Comparison of ENCODE assay signal across 16 cellular contexts in genomic region chr2:171365778-171366177, GRCh38.
DNase-seq lines count a peak whose midpoint lies in the region; ATAC-seq, FAIRE-seq and TF ChIP-seq lines count a peak whose summit lies in the region.
"Had no signal": no experiment of that assay in that cellular context is flagged by ENCODE, and none has a peak within 500 bp of the region (broad histone marks: within the 10 kb centered on the region; RNA-seq: fewer than 3 reads in every experiment).

No MANE protein-coding gene starts in this region.

- no peak overlapping the region for H4K91ac ChIP-seq in H9 (ENCODE audit: insufficient read length, low read depth, low read length)

- no peak for FAIRE-seq in K562 (lab: Jason Lieb, UNC)

- H4K8ac ChIP-seq in H9 (replicated peaks; ENCODE audit: insufficient read length, low read depth, low read length) = no peak overlapping the region

- WGBS in K562 (ENCODE audit: insufficient coverage, low coverage, missing lambda C conversion rate) = 73% methylated on average over 1 of the region's 1 CpG
- 52 to 100% methylated on average over 1 of the region's 1 CpG for WGBS in sigmoid colon, 2 donors
- no CpG with 5 or more reads among the region's 1 CpG for WGBS in H9 (ENCODE audit: extremely low coverage, insufficient read length, low lambda C conversion rate)

- H3K9ac ChIP-seq in K562 (ENCODE audit: insufficient read depth in 1 of 2, low read depth in 2 of 2, low read length in 2 of 2) = no peak overlapping the region
- no peak overlapping the region for H3K9ac ChIP-seq in H9 (ENCODE audit: extremely low read depth, insufficient read length, low read length)

- H3K79me1 ChIP-seq in H9 (ENCODE audit: insufficient read depth, low read depth, low read length, poor library complexity, severe bottlenecking) = no peaks in the 10 kb centered on the region

- no peaks in the 10 kb centered on the region for H3K27me3 Mint-ChIP-seq in MCF 10A (ENCODE audit: insufficient read depth, unreplicated experiment)
- no peaks in the 10 kb centered on the region for H3K27me3 Mint-ChIP-seq in H9 (ENCODE audit: low read depth)

- no peak overlapping the region for H3K4ac ChIP-seq in H9 (ENCODE audit: low read depth, low read length)

- H3K9me1 ChIP-seq in K562 (ENCODE audit: control insufficient read depth, insufficient read depth, low read length) = no peaks in the 10 kb centered on the region

- H3K27me3 ChIP-seq in breast epithelium (no peaks in the 10 kb centered on the region), K562 (ENCODE audit: control insufficient read depth in 2 of 2, insufficient read depth in 2 of 2, low read length in 2 of 2) (no peaks in the 10 kb centered on the region), foreskin keratinocyte (no peaks in the 10 kb centered on the region), sigmoid colon (no peaks in the 10 kb centered on the region), H9 (ENCODE audit: insufficient read depth, low read length) (no peaks in the 10 kb centered on the region)

- TF ChIP-seq POLR2A in breast epithelium (IDR thresholded peaks at IDR 0.05) = no peak
- no peak for TF ChIP-seq POLR2A in K562 (conservative IDR thresholded peaks at IDR 0.05)
- no peak for TF ChIP-seq POLR2A in sigmoid colon (IDR thresholded peaks at IDR 0.05)

- H2AFZ ChIP-seq in K562 (ENCODE audit: low read depth, low read length) = no peak overlapping the region
- H2AFZ ChIP-seq in H9 (ENCODE audit: low read length) = no peak overlapping the region

- H3K9me3 ChIP-seq in breast epithelium = peaks cover 0 to 8% of the 10 kb centered on the region in 2 donors
- no peaks in the 10 kb centered on the region for H3K9me3 ChIP-seq in K562 (replicated peaks; ENCODE audit: control insufficient read depth, insufficient read depth, low read depth, low read length)
- H3K9me3 ChIP-seq in sigmoid colon = peaks cover 0 to 4% (median 2%) of the 10 kb centered on the region in 4 donors
- H3K9me3 ChIP-seq in H9 (ENCODE audit: control insufficient read depth, low read depth, low read length) = no peaks in the 10 kb centered on the region

- in situ Hi-C loops in K562 (cut with MboI) = no loop called here

- no peak overlapping the region for H4K5ac ChIP-seq in H9 (ENCODE audit: insufficient read length, low read depth, low read length)

- H3K27ac Mint-ChIP-seq in MCF 10A (ENCODE audit: low read depth, unreplicated experiment) = peak overlapping the region; percentile 58
- H3K27ac Mint-ChIP-seq in H9 = peak overlapping the region in 1 of 3 experiments; percentile 3; a peak in 1 of 7 replicates
- H3K27ac Mint-ChIP-seq: CD14-positive monocyte; CD8-positive, alpha-beta T cell; HFFc6 had no signal

- H3K4me1 ChIP-seq in breast epithelium (no peaks in the 10 kb centered on the region), K562 (replicated peaks in 1 of 2; ENCODE audit: control insufficient read depth in 2 of 2, insufficient read depth in 2 of 2, low read length in 2 of 2) (no peaks in the 10 kb centered on the region), foreskin keratinocyte (peaks cover 10% of the 10 kb centered on the region), sigmoid colon (no peaks in the 10 kb centered on the region), H9 (ENCODE audit: insufficient read depth, low read length) (no peaks in the 10 kb centered on the region)

- H4K20me1 ChIP-seq in K562 (replicated peaks; ENCODE audit: control insufficient read depth, insufficient read depth, low read length) (no peaks in the 10 kb centered on the region), H9 (ENCODE audit: control insufficient read depth, insufficient read depth, insufficient read length) (no peaks in the 10 kb centered on the region)

- H2BK120ac ChIP-seq in H9 (ENCODE audit: low read depth, low read length, poor library complexity, severe bottlenecking) = no peak overlapping the region

- no peak for TF ChIP-seq CTCF in MCF 10A (IDR thresholded peaks at IDR 0.05; ENCODE audit: unreplicated experiment)
- TF ChIP-seq CTCF in breast epithelium (IDR thresholded peaks at IDR 0.05) = no peak
- no peak for TF ChIP-seq CTCF in K562 (IDR thresholded peaks at IDR 0.05 in 2 of 3, conservative IDR thresholded peaks at IDR 0.05 in 1 of 3; ENCODE audit: insufficient read depth in 2 of 3, low read depth in 1 of 3, low read length in 3 of 3)
- TF ChIP-seq CTCF in foreskin keratinocyte (conservative IDR thresholded peaks at IDR 0.05) = no peak
- no peak for TF ChIP-seq CTCF in sigmoid colon (IDR thresholded peaks at IDR 0.05)
- no peak for TF ChIP-seq CTCF in H9 (conservative IDR thresholded peaks at IDR 0.05)

- TF ChIP-seq EP300 in K562 (IDR thresholded peaks at IDR 0.05; ENCODE audit: low read length) (no peak), sigmoid colon (IDR thresholded peaks at IDR 0.05) (no peak)

- H3K4me1 Mint-ChIP-seq in MCF 10A (ENCODE audit: insufficient read depth, unreplicated experiment) = peaks cover 11% of the 10 kb centered on the region
- peaks cover 7 to 15% of the 10 kb centered on the region in 2 experiments for H3K4me1 Mint-ChIP-seq in H9
- H3K4me1 Mint-ChIP-seq: CD14-positive monocyte had no signal

- H3T11ph ChIP-seq in H9 (ENCODE audit: low read length) = no peak overlapping the region

- H3K27ac ChIP-seq in breast epithelium (no peak overlapping the region), K562 (ENCODE audit: extremely low read depth, low read depth, low read length) (no peak overlapping the region), foreskin keratinocyte (peak overlapping the region; percentile 83), sigmoid colon (no peak overlapping the region), H9 (ENCODE audit: insufficient read length, low read depth, low read length) (no peak overlapping the region)
- H3K27ac ChIP-seq: 22Rv1 had no signal

- H3K23ac ChIP-seq in H9 (ENCODE audit: insufficient read length, low read depth, low read length) = no peak overlapping the region

- H3K4me2 ChIP-seq in K562 (ENCODE audit: insufficient read depth, low read length) (no peak overlapping the region), H9 (ENCODE audit: insufficient read depth, insufficient read length, low read length) (no peak overlapping the region)

- H3K56ac ChIP-seq in H9 (ENCODE audit: insufficient read length, low read depth, low read length) = no peak overlapping the region

- H3K36me3 ChIP-seq in breast epithelium = no peaks in the 10 kb centered on the region
- H3K36me3 ChIP-seq in K562 (ENCODE audit: control insufficient read depth, insufficient read depth, low read length) = no peaks in the 10 kb centered on the region
- H3K36me3 ChIP-seq in sigmoid colon = no peaks in the 10 kb centered on the region

- TF ChIP-seq RAD21 in K562 (CRISPR knock-in tag; conservative IDR thresholded peaks at IDR 0.05 in 1 of 2, IDR thresholded peaks at IDR 0.05 in 1 of 2) = no peak

- intact Hi-C loops in MCF 10A (cut with micrococcal nuclease) (loop anchor here (5.0 kb wide), 1 partner anchor 52 kb away; no protein-coding TSS in a partner anchor), breast epithelium (cut with DNase I; ENCODE audit: low total_unique reads) (no loop called here), K562 (cut with micrococcal nuclease) (no loop called here), sigmoid colon (cut with DNase I) (no loop called here)

- POLR2A ChIA-PET in MCF 10A (lab: Yijun Ruan, JAX) = interaction anchor here (0.6 to 2.1 kb wide), 4 partner anchors 10 to 293 kb away, joined by 3 to 7 read pairs (median 4); no protein-coding TSS in a partner anchor
- POLR2A ChIA-PET in K562 (lab: Yijun Ruan, JAX) = interaction anchor here (0.6 kb wide), 1 partner anchor 24 kb away, joined by 3 read pairs; no protein-coding TSS in a partner anchor

- no peaks in the 10 kb centered on the region for H3K79me2 ChIP-seq in K562 (ENCODE audit: control insufficient read depth, insufficient read depth, low read length)
- no peaks in the 10 kb centered on the region for H3K79me2 ChIP-seq in H9 (ENCODE audit: insufficient read depth, low read length)

- H3K9me3 Mint-ChIP-seq in MCF 10A (ENCODE audit: unreplicated experiment) = peaks cover 9% of the 10 kb centered on the region
- peaks cover 13 to 17% of the 10 kb centered on the region in 2 experiments for H3K9me3 Mint-ChIP-seq in H9

- H3K23me2 ChIP-seq in H9 (ENCODE audit: insufficient read length, low read depth, low read length, poor library complexity, severe bottlenecking) = no peaks in the 10 kb centered on the region

- H3K36me3 Mint-ChIP-seq in MCF 10A (ENCODE audit: insufficient read depth, unreplicated experiment) (peaks cover 9% of the 10 kb centered on the region), H9 (ENCODE audit: insufficient read depth in 1 of 3, low read depth in 3 of 3) (peaks cover 9 to 19% (median 16%) of the 10 kb centered on the region in 3 experiments; a peak in 6 of 7 replicates)

- H3K4me3 Mint-ChIP-seq in MCF 10A (ENCODE audit: unreplicated experiment) (no peak overlapping the region), H9 (no peak overlapping the region)
- H3K4me3 Mint-ChIP-seq: CD14-positive monocyte; CD8-positive, alpha-beta T cell; HFFc6 had no signal

- no peak overlapping the region for H2BK5ac ChIP-seq in H9 (ENCODE audit: insufficient read length, low read length)

- no peak for DNase-seq in MCF 10A (ENCODE audit: unreplicated experiment)
- DNase-seq in breast epithelium (ENCODE audit: low spot score in 2 of 2) = no peak
- no peak for DNase-seq in K562 (ENCODE audit: extremely low read depth in 1 of 4, low spot score in 3 of 4)
- no peak for DNase-seq in foreskin keratinocyte
- DNase-seq in sigmoid colon = no peak
- DNase-seq in H9 = no peak
- DNase-seq: CD8-positive, alpha-beta T cell; COR-L47; DMS53; GOT3; HCEC 1CT had no signal

- H2BK15ac ChIP-seq in H9 (ENCODE audit: low read depth, low read length) = no peak overlapping the region

- no peak overlapping the region for H2BK12ac ChIP-seq in H9 (ENCODE audit: insufficient read length, low read depth, low read length)

- H3K18ac ChIP-seq in H9 (ENCODE audit: insufficient read length, low read depth, low read length) = no peak overlapping the region

- no peak overlapping the region for H3K14ac ChIP-seq in H9 (ENCODE audit: insufficient read depth, low read length)

- peak; percentile 65 for ATAC-seq in K562
- ATAC-seq in foreskin keratinocyte = no peak
- ATAC-seq in GM19351 (IDR thresholded peaks at IDR 0.05; ENCODE audit: unreplicated experiment) = no peak
- ATAC-seq in GM21515 (IDR thresholded peaks at IDR 0.05; ENCODE audit: unreplicated experiment) = no peak
- ATAC-seq: CD8-positive, alpha-beta T cell had no signal

- BruUV-seq in MCF 10A (replicated peaks; lab: Mats Ljungman, UMichigan) = no TSS peak
- no TSS peak for BruUV-seq in K562 (replicated peaks; lab: Mats Ljungman, UMichigan)

- H3K4me3 ChIP-seq in breast epithelium (no peak overlapping the region), K562 (no peak overlapping the region), sigmoid colon (no peak overlapping the region)

- H2BK20ac ChIP-seq in H9 (ENCODE audit: low read depth, low read length, poor library complexity, severe bottlenecking) = no peak overlapping the region

- H2AK5ac ChIP-seq in H9 (ENCODE audit: insufficient read length, low read length) = no peak overlapping the region

- CTCF ChIA-PET in MCF 10A (lab: Yijun Ruan, JAX) = no interaction called here
- CTCF ChIA-PET in K562 (lab: Yijun Ruan, JAX; ENCODE audit: low intra/inter-chr PET ratio) = no interaction called here

TF ChIP-seq in K562, 482 proteins besides CTCF, POLR2A, EP300 and RAD21 (continues in another document):
- TF ChIP-seq RAD51 (IDR thresholded peaks at IDR 0.05; ENCODE audit: borderline replicate concordance, low read depth) = no peak
- no peak for TF ChIP-seq POLR3A (IDR thresholded peaks at IDR 0.05; ENCODE audit: borderline replicate concordance, extremely low read depth, insufficient read depth, insufficient read length)
